Comparison of ENCODE assay signal across 12 cellular contexts in the genomic region with DNA sequence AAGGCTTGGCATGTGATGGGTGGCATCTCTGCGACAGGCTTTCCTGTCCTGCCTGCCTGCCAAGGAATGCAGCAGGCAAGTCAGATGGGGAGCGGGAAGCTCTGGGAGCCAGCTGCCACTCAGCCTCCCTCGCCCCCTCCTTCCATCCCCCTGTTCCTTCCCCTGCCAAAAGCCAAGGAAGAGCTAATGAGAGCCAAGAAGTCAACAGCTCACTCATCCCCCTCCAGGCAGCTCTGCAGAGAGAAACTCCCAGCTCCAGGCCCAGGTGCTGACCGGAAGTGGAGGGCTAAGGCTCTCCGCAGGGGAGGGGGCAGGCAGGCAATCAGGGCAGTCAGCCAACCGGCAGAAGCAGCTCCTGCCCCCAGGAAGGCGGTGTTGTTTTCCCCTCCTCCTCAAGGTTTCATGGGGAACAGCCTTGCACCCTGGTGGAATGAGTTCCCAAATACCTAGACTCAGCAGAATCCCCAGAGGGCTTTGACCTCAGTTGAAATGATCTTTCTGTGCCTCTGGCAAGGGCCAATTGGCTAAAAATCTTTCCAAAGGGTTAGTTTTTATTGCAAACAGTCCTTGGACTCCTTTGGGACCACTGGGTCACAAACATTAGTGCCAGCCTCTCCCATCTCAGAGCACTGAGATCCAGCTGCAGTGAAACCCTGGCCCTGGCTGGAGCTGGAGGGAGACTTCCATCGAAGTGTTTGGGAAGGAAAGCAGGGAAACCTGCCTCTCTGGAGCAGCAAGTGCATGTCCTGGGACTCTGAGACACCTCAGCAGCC.
DNase-seq lines count a peak whose midpoint lies in the region; ATAC-seq and TF ChIP-seq lines count a peak whose summit lies in the region.
"Had no signal": no experiment of that assay in that cellular context is flagged by ENCODE, and none has a peak within 500 bp of the region (broad histone marks: within the 10 kb centered on the region; RNA-seq: fewer than 3 reads in every experiment).

No MANE protein-coding gene starts in this region.

- H3K4me3 Mint-ChIP-seq in naive B cell, result peak overlapping the region in 5 of 8 donors; percentile 74 to 91 (median 79)

- H3K27me3 Mint-ChIP-seq in naive B cell, result no peaks in the 10 kb centered on the region

- no peaks in the 10 kb centered on the region for H3K36me3 Mint-ChIP-seq in naive B cell

- no peaks in the 10 kb centered on the region for H3K9me3 Mint-ChIP-seq in naive B cell

- ATAC-seq in naive B cell (ENCODE audit: low read depth in 2 of 2), result no peak
- no peak for ATAC-seq in GM18873 (IDR thresholded peaks at IDR 0.05; ENCODE audit: low FRiP score, unreplicated experiment)
- ATAC-seq: HCT116, upper lobe of right lung had no signal

- H3K4me3 ChIP-seq in AG10803 (ENCODE audit: low read length), result no peak overlapping the region
- no peak overlapping the region for H3K4me3 ChIP-seq in coronary artery
- H3K4me3 ChIP-seq: esophagus squamous epithelium, upper lobe of right lung had no signal

- peak; percentile 13 for DNase-seq in AG10803 (ENCODE audit: low read depth)
- DNase-seq in coronary artery (ENCODE audit: low spot score), result no peak
- DNase-seq in naive B cell, result no peak
- DNase-seq in NCI-H2196 treated with DMSO at 0.1 percent for 48 hours (lab: John Stamatoyannopoulos, UW; ENCODE audit: unreplicated experiment), result no peak
- no peak for DNase-seq in NCI-H2081 treated with DMSO at 0.1 percent for 48 hours (lab: John Stamatoyannopoulos, UW)
- DNase-seq in NCI-H2081 (lab: John Stamatoyannopoulos, UW), result no peak
- DNase-seq: esophagus squamous epithelium; stimulated activated CD4-positive, alpha-beta T cell treated with anti-CD3 and anti-CD28 coated beads, Interleukin-2, amount 100 ng/mL, for 24 hours; upper lobe of right lung had no signal

- no peak for TF ChIP-seq EP300 in Ishikawa (IDR thresholded peaks at IDR 0.05; ENCODE audit: borderline replicate concordance)

- peak overlapping the region; percentile 48 to 76 for H3K27ac ChIP-seq in coronary artery
- H3K27ac ChIP-seq: esophagus squamous epithelium, upper lobe of right lung had no signal

- H3K27ac Mint-ChIP-seq in naive B cell, result peak overlapping the region in 5 of 6 donors; percentile 81 to 97 (median 88)

- TF ChIP-seq RAD21 in Ishikawa (IDR thresholded peaks at IDR 0.05; ENCODE audit: low read depth), result no peak

- TF ChIP-seq CTCF in AG10803 (conservative IDR thresholded peaks at IDR 0.05; ENCODE audit: low read length), result no peak
- TF ChIP-seq CTCF in coronary artery (IDR thresholded peaks at IDR 0.05), result no peak

- H3K4me1 Mint-ChIP-seq in naive B cell, result peaks cover 56 to 84% (median 69%) of the 10 kb centered on the region in 3 donors

TF ChIP-seq in Ishikawa, 13 proteins besides CTCF, POLR2A, EP300 and RAD21:
- TF ChIP-seq TAF1 (IDR thresholded peaks at IDR 0.05; ENCODE audit: low read depth) (no peak), TCF12 (IDR thresholded peaks at IDR 0.05; ENCODE audit: low read depth) (0 out of 2 replicates have a peak, but pooled peaks have one; percentile 43), NFIC (IDR thresholded peaks at IDR 0.05) (no peak)
- TF ChIP-seq, protein P1, sequence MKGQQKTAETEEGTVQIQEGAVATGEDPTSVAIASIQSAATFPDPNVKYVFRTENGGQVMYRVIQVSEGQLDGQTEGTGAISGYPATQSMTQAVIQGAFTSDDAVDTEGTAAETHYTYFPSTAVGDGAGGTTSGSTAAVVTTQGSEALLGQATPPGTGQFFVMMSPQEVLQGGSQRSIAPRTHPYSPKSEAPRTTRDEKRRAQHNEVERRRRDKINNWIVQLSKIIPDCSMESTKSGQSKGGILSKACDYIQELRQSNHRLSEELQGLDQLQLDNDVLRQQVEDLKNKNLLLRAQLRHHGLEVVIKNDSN (IDR thresholded peaks at IDR 0.05), result no peak
